In genomic region chr5:78985407-78986223, GRCh38 we compare ENCODE assay signal across 8 cellular contexts. TPM values are rescaled to one million over a fixed set of nuclear protein-coding genes. Genes with fewer than 3 reads are reported as not detected.
DNase-seq lines count a peak whose midpoint lies in the region; TF ChIP-seq lines count a peak whose summit lies in the region.

No MANE protein-coding gene starts in this region.

- in situ Hi-C loops in GM13976 (cut with MboI; ENCODE audit: low sequenced_read_pairs, unreplicated experiment) (no loop called here), HAP-1 (cut with MboI; ENCODE audit: low sequenced_read_pairs) (no loop called here)

- H3K27me3 ChIP-seq in HAP-1 (ENCODE audit: low read depth) = no peaks in the 10 kb centered on the region
- H3K27me3 ChIP-seq in MG63 = no peaks in the 10 kb centered on the region

- DNase-seq in GM13976 (ENCODE audit: low spot score) = peak; percentile 72
- DNase-seq in HAP-1 (ENCODE audit: low spot score in 2 of 2) = peak; percentile 35 to 62
- peak; percentile 63 for DNase-seq in MG63
- peak; percentile 63 for DNase-seq in cerebellar cortex (ENCODE audit: low spot score)
- DNase-seq in left kidney (ENCODE audit: low read depth, low spot score) = peak; percentile 80
- DNase-seq in stimulated activated CD4-positive, alpha-beta T cell treated with anti-CD3 and anti-CD28 coated beads, Interleukin-4, amount 100 ng/mL, for 24 hours = peak; percentile 68
- no peak for DNase-seq in globus pallidus (ENCODE audit: low spot score)

- H3K9me3 ChIP-seq in HAP-1 (no peaks in the 10 kb centered on the region), MG63 (no peaks in the 10 kb centered on the region)

- H3K36me3 ChIP-seq in HAP-1 (replicated peaks) = no peaks in the 10 kb centered on the region
- H3K36me3 ChIP-seq in MG63 = no peaks in the 10 kb centered on the region

- TF ChIP-seq CTCF in GM13976 (IDR thresholded peaks at IDR 0.05; ENCODE audit: borderline replicate concordance, control extremely low read depth, extremely low read depth, insufficient read depth, missing control alignments) (no peak), WI38 (IDR thresholded peaks at IDR 0.05; ENCODE audit: low read depth, low read length) (no peak)

- peaks cover 13% of the 10 kb centered on the region for H3K4me1 ChIP-seq in HAP-1

- H3K4me3 ChIP-seq in HAP-1 = peak overlapping the region; percentile 42
- H3K4me3 ChIP-seq in MG63 = peak overlapping the region; percentile 61
- peak overlapping the region; percentile 71 for H3K4me3 ChIP-seq in WI38 (ENCODE audit: low read depth, low read length)

RNA-seq across cellular contexts. Expression of gene ARSB, which starts 0.5 kb away (rescaled TPM):
- 10.2 and 10.3 TPM in 2 replicates for total RNA-seq in MG63 (2014; rRNA removed; shearing (Covaris generic); ENCODE audit: low replicate concordance)
